In genomic region chr10:132634947-132635271, GRCh38 we compare ENCODE assay signal across 23 cellular contexts.
DNase-seq lines count a peak whose midpoint lies in the region; ATAC-seq and TF ChIP-seq lines count a peak whose summit lies in the region.
"Had no signal": no experiment of that assay in that cellular context is flagged by ENCODE, and none has a peak within 500 bp of the region (broad histone marks: within the 10 kb centered on the region; RNA-seq: fewer than 3 reads in every experiment).

No MANE protein-coding gene starts in this region.

- no peak overlapping the region for H3K4me2 ChIP-seq in osteoblast (ENCODE audit: insufficient read depth, low read length)

- no peak overlapping the region for H3K4me3 Mint-ChIP-seq in activated naive CD4-positive, alpha-beta T cell treated with anti-CD3 and anti-CD28 coated beads for 36 hours
- no peak overlapping the region for H3K4me3 Mint-ChIP-seq in activated naive CD4-positive, alpha-beta T cell treated with anti-CD3 and anti-CD28 coated beads, Interleukin-2, amount 10 ng/mL, durations not matched to agents 7 days and 5 days
- H3K4me3 Mint-ChIP-seq: activated CD4-positive, alpha-beta memory T cell treated with anti-CD3 and anti-CD28 coated beads, Interleukin-2, amount 10 ng/mL, durations not matched to agents 7 days and 5 days; activated T-helper 17 cell treated with anti-CD3 and anti-CD28 coated beads, Interleukin-2, amount 50 U/mL, for 72 hours; immature natural killer cell; naive thymus-derived CD4-positive, alpha-beta T cell had no signal

- no peaks in the 10 kb centered on the region for H3K36me3 Mint-ChIP-seq in activated naive CD4-positive, alpha-beta T cell treated with anti-CD3 and anti-CD28 coated beads for 36 hours (ENCODE audit: low read depth)
- H3K36me3 Mint-ChIP-seq in activated naive CD4-positive, alpha-beta T cell treated with anti-CD3 and anti-CD28 coated beads, Interleukin-2, amount 10 ng/mL, durations not matched to agents 7 days and 5 days, result no peaks in the 10 kb centered on the region
- H3K36me3 Mint-ChIP-seq: activated naive CD4-positive, alpha-beta T cell treated with anti-CD3 and anti-CD28 coated beads, Interleukin-2, amount 50 U/mL, for 72 hours had no signal

- TF ChIP-seq CTCF in coronary artery (IDR thresholded peaks at IDR 0.05), result no peak
- no peak for TF ChIP-seq CTCF in osteoblast (IDR thresholded peaks at IDR 0.05; ENCODE audit: extremely low read depth, low read depth, low read length)
- no peak for TF ChIP-seq CTCF in uterus (IDR thresholded peaks at IDR 0.05)

- no peak overlapping the region for H2AFZ ChIP-seq in osteoblast (ENCODE audit: low read length)

- H3K9me3 Mint-ChIP-seq in activated naive CD4-positive, alpha-beta T cell treated with anti-CD3 and anti-CD28 coated beads for 36 hours, result peaks cover 2% of the 10 kb centered on the region
- no peaks in the 10 kb centered on the region for H3K9me3 Mint-ChIP-seq in activated naive CD4-positive, alpha-beta T cell treated with anti-CD3 and anti-CD28 coated beads, Interleukin-2, amount 10 ng/mL, durations not matched to agents 7 days and 5 days
- H3K9me3 Mint-ChIP-seq: activated CD4-positive, alpha-beta memory T cell treated with anti-CD3 and anti-CD28 coated beads, Interleukin-2, amount 10 ng/mL, durations not matched to agents 7 days and 5 days; activated naive CD4-positive, alpha-beta T cell treated with anti-CD3 and anti-CD28 coated beads, Interleukin-2, amount 50 U/mL, for 72 hours; activated T-helper 17 cell treated with anti-CD3 and anti-CD28 coated beads, Interleukin-2, amount 50 U/mL, for 72 hours; naive thymus-derived CD4-positive, alpha-beta T cell had no signal

- H3K79me2 ChIP-seq in osteoblast (ENCODE audit: insufficient read depth, low read length), result peaks cover 20% of the 10 kb centered on the region

- H3K4me1 Mint-ChIP-seq in activated naive CD4-positive, alpha-beta T cell treated with anti-CD3 and anti-CD28 coated beads for 36 hours (ENCODE audit: low read depth), result peaks cover 12% of the 10 kb centered on the region
- H3K4me1 Mint-ChIP-seq in activated naive CD4-positive, alpha-beta T cell treated with anti-CD3 and anti-CD28 coated beads, Interleukin-2, amount 10 ng/mL, durations not matched to agents 7 days and 5 days, result peaks cover 13% of the 10 kb centered on the region

- CTCF ChIA-PET in activated naive CD4-positive, alpha-beta T cell treated with anti-CD3 and anti-CD28 coated beads for 36 hours (lab: Charles Lee), result interaction anchor here (3.5 kb wide), 1 partner anchor 175 kb away, joined by 16 read pairs; no protein-coding TSS in a partner anchor
- CTCF ChIA-PET in activated naive CD4-positive, alpha-beta T cell treated with anti-CD3 and anti-CD28 coated beads, Interleukin-2, amount 10 ng/mL, durations not matched to agents 7 days and 5 days (lab: Charles Lee), result interaction anchor here (0.7 to 2.0 kb wide), 4 partner anchors 11 to 176 kb away, joined by 3 to 10 read pairs (median 3); no protein-coding TSS in a partner anchor

- no peak overlapping the region for H3K27ac Mint-ChIP-seq in activated naive CD4-positive, alpha-beta T cell treated with anti-CD3 and anti-CD28 coated beads for 36 hours
- H3K27ac Mint-ChIP-seq in activated naive CD4-positive, alpha-beta T cell treated with anti-CD3 and anti-CD28 coated beads, Interleukin-2, amount 10 ng/mL, durations not matched to agents 7 days and 5 days, result no peak overlapping the region
- H3K27ac Mint-ChIP-seq: activated CD4-positive, alpha-beta memory T cell treated with anti-CD3 and anti-CD28 coated beads, Interleukin-2, amount 10 ng/mL, durations not matched to agents 7 days and 5 days; activated naive CD4-positive, alpha-beta T cell treated with anti-CD3 and anti-CD28 coated beads, Interleukin-2, amount 50 U/mL, for 72 hours; activated T-helper 17 cell treated with anti-CD3 and anti-CD28 coated beads, Interleukin-2, amount 50 U/mL, for 72 hours had no signal

- no peak for TF ChIP-seq POLR2A in uterus (IDR thresholded peaks at IDR 0.05)

- peak; percentile 2 for DNase-seq in activated naive CD4-positive, alpha-beta T cell treated with anti-CD3 and anti-CD28 coated beads for 36 hours
- no peak for DNase-seq in activated naive CD4-positive, alpha-beta T cell treated with anti-CD3 and anti-CD28 coated beads, Interleukin-2, amount 10 ng/mL, durations not matched to agents 7 days and 5 days
- DNase-seq in coronary artery (ENCODE audit: low spot score) (no peak), osteoblast (ENCODE audit: insufficient read length, low spot score, missing footprints) (peak; percentile 62), uterus (no peak), NCI-H226 (no peak), foreskin melanocyte (no peak)
- DNase-seq: activated CD4-positive, alpha-beta memory T cell treated with anti-CD3 and anti-CD28 coated beads, Interleukin-2, amount 10 ng/mL, durations not matched to agents 7 days and 5 days; DMS79; GDM1; hypothalamus; immature natural killer cell; naive thymus-derived CD4-positive, alpha-beta T cell; NCI-H1105 treated with DMSO at 0.1 percent for 48 hours; NCI-H1930; NCI-H526; SJCRH30; stimulated activated CD4-positive, alpha-beta T cell treated with anti-CD3 and anti-CD28 coated beads, Interleukin-2, amount 100 ng/mL, for 48 hours had no signal

- no peak overlapping the region for H3K4me3 ChIP-seq in coronary artery
- H3K4me3 ChIP-seq in osteoblast (ENCODE audit: insufficient read depth, low read length), result no peak overlapping the region
- no peak overlapping the region for H3K4me3 ChIP-seq in uterus
- H3K4me3 ChIP-seq: Peyer's patch, SJCRH30, suprapubic skin had no signal

- H3K27ac ChIP-seq in coronary artery (peak overlapping the region; percentile 90 to 97), osteoblast (ENCODE audit: low read depth, low read length) (no peak overlapping the region), uterus (peak overlapping the region; percentile 96 to 97)
- H3K27ac ChIP-seq: SJCRH30, suprapubic skin had no signal

- no peak for ATAC-seq in HG02759 (IDR thresholded peaks at IDR 0.05; ENCODE audit: unreplicated experiment)
- ATAC-seq: activated T-helper 17 cell treated with anti-CD3 and anti-CD28 coated beads, Interleukin-2, amount 50 U/mL, for 72 hours; naive thymus-derived CD4-positive, alpha-beta T cell had no signal

- H3K36me3 ChIP-seq in osteoblast (ENCODE audit: insufficient read depth, low read length) (no peaks in the 10 kb centered on the region), uterus (no peaks in the 10 kb centered on the region)
- H3K36me3 ChIP-seq: Peyer's patch, SJCRH30, suprapubic skin had no signal

- H3K4me1 ChIP-seq in osteoblast (ENCODE audit: insufficient read depth, low read length) (peaks cover 14% of the 10 kb centered on the region), uterus (peaks cover 9 to 32% of the 10 kb centered on the region in 2 donors)

- no peaks in the 10 kb centered on the region for H3K27me3 ChIP-seq in osteoblast (ENCODE audit: insufficient read depth, low read length)
- no peaks in the 10 kb centered on the region for H3K27me3 ChIP-seq in uterus
- H3K27me3 ChIP-seq: Peyer's patch, SJCRH30, suprapubic skin had no signal

- H4K20me1 ChIP-seq in osteoblast (ENCODE audit: insufficient read depth, low read length), result peaks cover 42% of the 10 kb centered on the region

- H3K27me3 Mint-ChIP-seq in activated naive CD4-positive, alpha-beta T cell treated with anti-CD3 and anti-CD28 coated beads for 36 hours (ENCODE audit: low read depth), result no peaks in the 10 kb centered on the region
- H3K27me3 Mint-ChIP-seq in activated naive CD4-positive, alpha-beta T cell treated with anti-CD3 and anti-CD28 coated beads, Interleukin-2, amount 10 ng/mL, durations not matched to agents 7 days and 5 days, result no peaks in the 10 kb centered on the region
- H3K27me3 Mint-ChIP-seq: activated T-helper 17 cell treated with anti-CD3 and anti-CD28 coated beads, Interleukin-2, amount 50 U/mL, for 72 hours had no signal

- intact Hi-C loops in activated naive CD4-positive, alpha-beta T cell treated with anti-CD3 and anti-CD28 coated beads for 36 hours (cut with micrococcal nuclease), result loop anchor here (10.0 kb wide), 1 partner anchor 250 kb away; no protein-coding TSS in a partner anchor
- intact Hi-C loops in uterus (cut with DNase I; ENCODE audit: low total_unique reads), result loop anchor here (5.0 to 10.0 kb wide), 2 partner anchors 60 to 98 kb away; partner anchors contain the start of gene INPP5A

- H3K9me3 ChIP-seq in osteoblast (ENCODE audit: low read depth, low read length) (no peaks in the 10 kb centered on the region), uterus (no peaks in the 10 kb centered on the region)
- H3K9me3 ChIP-seq: Peyer's patch, SJCRH30, suprapubic skin had no signal

Comparison
In these comparisons a context has a peak if more than half of its experiments do, and no peak if none do; other contexts are left out.
1. DNase-seq: peak in activated naive CD4-positive, alpha-beta T cell treated with anti-CD3 and anti-CD28 coated beads for 36 hours (single experiment) and osteoblast (single experiment); none in activated naive CD4-positive, alpha-beta T cell treated with anti-CD3 and anti-CD28 coated beads, Interleukin-2, amount 10 ng/mL, durations not matched to agents 7 days and 5 days (single experiment), coronary artery (single experiment), uterus (0 of 2), NCI-H226 (single experiment) and foreskin melanocyte (single experiment).